Comparison of ENCODE assay signal across 21 cellular contexts in the genomic region with DNA sequence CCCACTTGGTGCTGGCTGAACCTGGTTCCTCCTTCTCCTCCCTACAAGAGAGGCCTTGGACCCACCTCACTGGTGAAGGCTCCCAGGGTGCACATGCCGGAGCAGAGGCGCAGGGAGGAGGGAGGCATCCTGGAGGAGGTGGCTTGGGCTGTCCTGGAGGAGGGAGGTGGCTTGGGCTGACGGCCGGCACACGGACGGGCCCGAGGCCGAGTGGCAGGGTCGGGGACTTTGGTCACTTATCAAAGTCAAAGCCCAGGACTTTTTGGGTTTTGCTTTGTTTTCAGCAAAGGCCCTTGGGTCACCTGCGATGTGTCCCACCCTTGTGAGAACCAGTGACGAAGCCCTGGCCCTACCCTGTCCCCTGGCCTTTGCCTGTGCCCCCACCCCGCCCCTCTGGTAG. TPM values are rescaled to one million over a fixed set of nuclear protein-coding genes. Genes with fewer than 3 reads are reported as not detected.
DNase-seq lines count a peak whose midpoint lies in the region; ATAC-seq, FAIRE-seq and TF ChIP-seq lines count a peak whose summit lies in the region.
"Had no signal": no experiment of that assay in that cellular context is flagged by ENCODE, and none has a peak within 500 bp of the region (broad histone marks: within the 10 kb centered on the region; RNA-seq: fewer than 3 reads in every experiment).

No MANE protein-coding gene starts in this region.

- H2BK12ac ChIP-seq in H1 (ENCODE audit: low read depth, low read length) (no peak overlapping the region; the same call in 1 of the 2 replicates), neuronal stem cell (ENCODE audit: low read length) (no peak overlapping the region)

- no peak for TF ChIP-seq RAD21 in H1 (IDR thresholded peaks at IDR 0.05 in 1 of 2, conservative IDR thresholded peaks at IDR 0.05 in 1 of 2; ENCODE audit: low read depth in 2 of 2, low read length in 2 of 2)

- H3K18ac ChIP-seq in H1 (ENCODE audit: extremely low read depth, low read length) (no peak overlapping the region), neuronal stem cell (ENCODE audit: low read length) (no peak overlapping the region), mesendoderm (ENCODE audit: low read length) (no peak overlapping the region)

- H2BK15ac ChIP-seq in H1 (ENCODE audit: low read length) (0 out of 2 replicates have a peak overlapping the region, but pooled peaks have one; percentile 10), neuronal stem cell (ENCODE audit: low read length) (no peak overlapping the region), mesendoderm (replicated peaks; ENCODE audit: low read depth) (no peak overlapping the region)

- no peaks in the 10 kb centered on the region for H4K20me1 ChIP-seq in H1 (replicated peaks in 1 of 2; ENCODE audit: control insufficient read depth in 1 of 2, insufficient read depth in 2 of 2, low read length in 2 of 2)

- no peaks in the 10 kb centered on the region for H3K4me1 ChIP-seq in right cardiac atrium (ENCODE audit: control insufficient read depth, insufficient read depth, low read length)
- no peaks in the 10 kb centered on the region for H3K4me1 ChIP-seq in heart left ventricle
- peaks cover 3 to 11% (median 8%) of the 10 kb centered on the region in 4 experiments; a peak in 6 of 7 replicates for H3K4me1 ChIP-seq in H1 (replicated peaks in 1 of 4; ENCODE audit: control insufficient read depth in 3 of 4, insufficient read depth in 4 of 4, low read length in 3 of 4)
- H3K4me1 ChIP-seq in neuronal stem cell (ENCODE audit: control insufficient read depth in 2 of 2, insufficient read depth in 1 of 2, low read depth in 1 of 2, low read length in 2 of 2), result peaks cover 4 to 6% of the 10 kb centered on the region in 2 donors
- H3K4me1 ChIP-seq in mesendoderm (ENCODE audit: control insufficient read depth, low read depth, low read length), result no peaks in the 10 kb centered on the region
- H3K4me1 ChIP-seq: BE2C, HAP-1 had no signal

- H3K79me1 ChIP-seq in H1 (ENCODE audit: low read depth, low read length) (no peaks in the 10 kb centered on the region), neuronal stem cell (ENCODE audit: low read depth, low read length) (no peaks in the 10 kb centered on the region), mesendoderm (ENCODE audit: low read length) (no peaks in the 10 kb centered on the region)

- POLR2A ChIA-PET in H1 (lab: Charles Lee; ENCODE audit: partially characterized antibody), result interaction anchor here (5.8 kb wide), 1 partner anchor 10 kb away, joined by 35 read pairs; no protein-coding TSS in a partner anchor

- H3K9ac ChIP-seq in H1 (replicated peaks in 1 of 4; ENCODE audit: extremely low read depth in 1 of 4, low read depth in 3 of 4, low read length in 3 of 4) (no peak overlapping the region), neuronal stem cell (ENCODE audit: low read depth, low read length, poor library complexity) (no peak overlapping the region), mesendoderm (ENCODE audit: low read length) (no peak overlapping the region)

- intact Hi-C loops in right cardiac atrium (cut with DNase I) (no loop called here), heart left ventricle (cut with DNase I) (no loop called here)

- DNase-seq in right cardiac atrium (peak in 2 of 3 donors; percentile 18 to 38), heart left ventricle (no peak), NCI-H69 (lab: John Stamatoyannopoulos, UW) (peak; percentile 48), H1 (ENCODE audit: low read depth in 1 of 2, low spot score in 2 of 2) (no peak), neuronal stem cell (ENCODE audit: low spot score) (no peak), GM19240 (ENCODE audit: insufficient read length, low spot score) (no peak), mesendoderm (no peak), NCI-H1694 (lab: John Stamatoyannopoulos, UW) (no peak)
- DNase-seq: ACHN; BE2C; CD4-positive, CD25-positive, alpha-beta regulatory T cell; CD8-positive, alpha-beta memory T cell; DMS153; DMS79; GDM1; KG1 had no signal

- H2AK5ac ChIP-seq in H1 (ENCODE audit: low read depth, low read length), result no peak overlapping the region
- H2AK5ac ChIP-seq in neuronal stem cell (ENCODE audit: low read depth, low read length), result no peak overlapping the region
- no peak overlapping the region for H2AK5ac ChIP-seq in mesendoderm (ENCODE audit: low read length)

- H4K8ac ChIP-seq in H1 (ENCODE audit: extremely low read depth, insufficient read depth, low read length) (no peak overlapping the region), neuronal stem cell (ENCODE audit: low read depth, low read length) (no peak overlapping the region), mesendoderm (ENCODE audit: low read depth, low read length) (no peak overlapping the region)

- H2AFZ ChIP-seq in H1 (ENCODE audit: low read length) (no peak overlapping the region), neuronal stem cell (ENCODE audit: low read length) (no peak overlapping the region)

- TF ChIP-seq EP300 in H1 (IDR thresholded peaks at IDR 0.05; ENCODE audit: borderline replicate concordance in 1 of 2, low read depth in 2 of 2, low read length in 2 of 2), result no peak

- H3K56ac ChIP-seq in H1 (replicated peaks; ENCODE audit: insufficient read length, low read depth, low read length) (no peak overlapping the region), mesendoderm (ENCODE audit: low read length) (no peak overlapping the region)

- no peak overlapping the region for H2BK120ac ChIP-seq in H1 (replicated peaks; ENCODE audit: low read depth, low read length)
- H2BK120ac ChIP-seq in neuronal stem cell (ENCODE audit: low read depth, low read length), result no peak overlapping the region
- H2BK120ac ChIP-seq in mesendoderm (ENCODE audit: low read depth, low read length), result no peak overlapping the region

- H2BK5ac ChIP-seq in H1 (ENCODE audit: low read depth, low read length) (no peak overlapping the region), neuronal stem cell (ENCODE audit: low read length) (no peak overlapping the region), mesendoderm (ENCODE audit: low read length) (no peak overlapping the region)

- no peak overlapping the region for H3K14ac ChIP-seq in H1 (ENCODE audit: insufficient read length)
- peak overlapping the region; percentile 82 for H3K14ac ChIP-seq in neuronal stem cell (ENCODE audit: low read length)

- H3K23ac ChIP-seq in H1 (ENCODE audit: insufficient read length) (no peak overlapping the region), neuronal stem cell (ENCODE audit: low read depth, low read length, poor library complexity) (peak overlapping the region; percentile 65), mesendoderm (ENCODE audit: low read length) (no peak overlapping the region)

- H3K79me2 ChIP-seq in H1 (ENCODE audit: control insufficient read depth in 1 of 2, insufficient read depth in 2 of 2, low read length in 2 of 2) (no peaks in the 10 kb centered on the region), mesendoderm (ENCODE audit: control insufficient read depth, insufficient read depth, low read length) (no peaks in the 10 kb centered on the region)

- H3K23me2 ChIP-seq in H1 (ENCODE audit: low read depth, low read length), result no peaks in the 10 kb centered on the region

- 31% methylated on average over 12 of the region's 12 CpGs for WGBS in right cardiac atrium
- WGBS in heart left ventricle, 4 donors, result 38 to 74% (median 44%) methylated on average over 3 to 12 of the region's 12 CpGs
- WGBS in H1 (ENCODE audit: extremely low coverage in 1 of 2, insufficient coverage in 1 of 2, insufficient read length in 1 of 2, insufficient replicate concordance in 2 of 2, low coverage in 1 of 2, low lambda C conversion rate in 2 of 2, missing lambda C conversion rate in 1 of 2), 2 experiments, result 44% methylated on average over 10 of the region's 12 CpGs; no CpG with 5 or more reads in 1 of the 2 experiments
- WGBS in neuronal stem cell (ENCODE audit: extremely low coverage in 2 of 2, insufficient read length in 2 of 2, insufficient replicate concordance in 1 of 2), 2 donors, result no CpG with 5 or more reads among the region's 12 CpGs
- no CpG with 5 or more reads among the region's 12 CpGs for WGBS in mesendoderm (ENCODE audit: extremely low coverage, insufficient coverage, low lambda C conversion rate)

- TF ChIP-seq POLR2A in heart left ventricle (IDR thresholded peaks at IDR 0.05) (no peak), H1 (IDR thresholded peaks at IDR 0.05; ENCODE audit: control extremely low read depth in 1 of 2, low read depth in 2 of 2, low read length in 2 of 2) (no peak)

- H3K4ac ChIP-seq in H1 (replicated peaks; ENCODE audit: insufficient read length, low read depth, low read length) (no peak overlapping the region), neuronal stem cell (ENCODE audit: low read length) (no peak overlapping the region), mesendoderm (ENCODE audit: low read depth, low read length) (no peak overlapping the region)

- H4K91ac ChIP-seq in H1 (replicated peaks; ENCODE audit: insufficient read length, low read length) (no peak overlapping the region), neuronal stem cell (ENCODE audit: low read depth, low read length, poor library complexity) (no peak overlapping the region)

- H3K4me3 ChIP-seq in right cardiac atrium (ENCODE audit: low read length), result no peak overlapping the region
- no peak overlapping the region for H3K4me3 ChIP-seq in heart left ventricle
- peak overlapping the region in 1 of 4 experiments; percentile 35; a peak in 2 of 8 replicates for H3K4me3 ChIP-seq in H1 (ENCODE audit: extremely low read depth in 1 of 4, insufficient read depth in 2 of 4, low read depth in 3 of 4, low read length in 4 of 4)
- H3K4me3 ChIP-seq in neuronal stem cell (ENCODE audit: low read length in 2 of 2), result peak overlapping the region in 1 of 2 donors; percentile 2
- H3K4me3 ChIP-seq in mesendoderm (ENCODE audit: low read length), result no peak overlapping the region
- H3K4me3 ChIP-seq: HAP-1 had no signal

- H3K36me3 ChIP-seq in heart left ventricle, result no peaks in the 10 kb centered on the region
- H3K36me3 ChIP-seq in H1 (ENCODE audit: control insufficient read depth in 2 of 4, insufficient read depth in 4 of 4, low read length in 3 of 4), result no peaks in the 10 kb centered on the region
- H3K36me3 ChIP-seq in neuronal stem cell (replicated peaks in 1 of 2; ENCODE audit: control insufficient read depth in 2 of 2, insufficient read depth in 2 of 2, low read length in 2 of 2), result no peaks in the 10 kb centered on the region
- H3K36me3 ChIP-seq in mesendoderm (ENCODE audit: control insufficient read depth, insufficient read depth, low read length), result no peaks in the 10 kb centered on the region
- H3K36me3 ChIP-seq: BE2C, HAP-1 had no signal

- H3K27me3 ChIP-seq in right cardiac atrium (ENCODE audit: control insufficient read depth, insufficient read depth), result no peaks in the 10 kb centered on the region
- peaks cover 0 to 4% (median 0%) of the 10 kb centered on the region in 9 donors for H3K27me3 ChIP-seq in heart left ventricle
- peaks cover 0 to 7% (median 0%) of the 10 kb centered on the region in 4 experiments; a peak in 3 of 7 replicates for H3K27me3 ChIP-seq in H1 (replicated peaks in 1 of 4; ENCODE audit: control insufficient read depth in 3 of 4, extremely low read depth in 1 of 4, insufficient read depth in 3 of 4, low read length in 3 of 4)
- peaks cover 0 to 40% (median 2%) of the 10 kb centered on the region in 3 experiments for H3K27me3 ChIP-seq in neuronal stem cell (ENCODE audit: control insufficient read depth in 3 of 3, insufficient read depth in 3 of 3, low read depth in 1 of 3, low read length in 3 of 3)
- H3K27me3 ChIP-seq in mesendoderm (ENCODE audit: insufficient read depth, low read length, poor library complexity), result no peaks in the 10 kb centered on the region
- H3K27me3 ChIP-seq: BE2C had no signal

- CTCF ChIA-PET in H1 (lab: Charles Lee; ENCODE audit: partially characterized antibody), result interaction anchor here (0.9 to 3.9 kb wide), 2 partner anchors 16 to 48 kb away, joined by 3 to 21 read pairs; no protein-coding TSS in a partner anchor

- H2BK20ac ChIP-seq in H1 (ENCODE audit: low read length), result no peak overlapping the region

- H3K4me2 ChIP-seq in H1 (ENCODE audit: insufficient read depth in 1 of 2, low read depth in 2 of 2, low read length in 2 of 2), result peak overlapping the region; percentile 50 to 62; a peak in 2 of 4 replicates
- H3K4me2 ChIP-seq in neuronal stem cell (ENCODE audit: insufficient read depth, low read length, poor library complexity, severe bottlenecking), result no peak overlapping the region
- H3K4me2 ChIP-seq in mesendoderm (ENCODE audit: low read length), result no peak overlapping the region

- FAIRE-seq in H1 (lab: Jason Lieb, UNC), result no peak
- FAIRE-seq: GM12892, GM18507, HTR-8/SVneo had no signal

- H3K9me3 ChIP-seq in right cardiac atrium (ENCODE audit: control insufficient read depth, low read length) (no peaks in the 10 kb centered on the region), heart left ventricle (no peaks in the 10 kb centered on the region), H1 (ENCODE audit: insufficient read depth in 2 of 2, low read depth in 1 of 2, low read length in 1 of 2) (no peaks in the 10 kb centered on the region), neuronal stem cell (replicated peaks in 1 of 2; ENCODE audit: control insufficient read depth in 2 of 2, insufficient read depth in 1 of 2, low read depth in 1 of 2, low read length in 2 of 2) (no peaks in the 10 kb centered on the region)
- H3K9me3 ChIP-seq: BE2C, HAP-1 had no signal

- ATAC-seq in right cardiac atrium (no peak), heart left ventricle (no peak)

- no peak overlapping the region for H4K5ac ChIP-seq in H1 (ENCODE audit: insufficient read length, low read depth, low read length)
- H4K5ac ChIP-seq in mesendoderm (ENCODE audit: low read length), result no peak overlapping the region

- H3K27ac ChIP-seq in right cardiac atrium (ENCODE audit: low read length), result no peak overlapping the region
- no peak overlapping the region for H3K27ac ChIP-seq in heart left ventricle
- H3K27ac ChIP-seq in H1 (ENCODE audit: low read depth, low read length), result no peak overlapping the region
- no peak overlapping the region for H3K27ac ChIP-seq in neuronal stem cell (replicated peaks; ENCODE audit: low read length)
- H3K27ac ChIP-seq in mesendoderm (ENCODE audit: low read depth, low read length), result no peak overlapping the region

- TF ChIP-seq CTCF in heart left ventricle (IDR thresholded peaks at IDR 0.05) (no peak), H1 (IDR thresholded peaks at IDR 0.05; ENCODE audit: control extremely low read depth in 1 of 3, insufficient read depth in 1 of 3, low read depth in 1 of 3, low read length in 3 of 3) (no peak)

RNA-seq across cellular contexts. Expression of a gene that starts 28.5 kb away (rescaled TPM):
- total RNA-seq in right cardiac atrium (10 to 100 TPM in 2 of 4 donors, 1 to 10 TPM in 2; 8.7 to 12.1 (median 10.7) TPM), heart left ventricle (10 to 100 TPM in 5 of 9 donors, 1 to 10 TPM in 4; 4.2 to 16.2 (median 11.2) TPM)
- polyA plus RNA-seq in right cardiac atrium (7.8 TPM), heart left ventricle (1 to 10 TPM; 8.5 TPM), H1 (2011; rRNA removed) (13.3 and 19.4 TPM in 2 replicates)
- 10.5 and 10.6 TPM in 2 replicates for total RNA-seq in H1 (2021; fragmentation: NEBNext Ultra II Directional; extraction: Animal tissue kit (Norgen Biotek cat#: 25700))
- polyA plus RNA-seq in H1 (2011; cell fraction: cytosol; rRNA removed), result 17.2 TPM
- 39.0 TPM for polyA plus RNA-seq in H1 (2011; cell fraction: nucleus; rRNA removed)
- polyA plus RNA-seq in H1 (2012, experiment 1 of 2), result 12.9 to 17.5 TPM (median 15.4 TPM) in 4 replicates
- polyA plus RNA-seq in H1 (2012, experiment 2 of 2), result 12.5 TPM
- polyA plus RNA-seq in H1 (2013, experiment 1 of 2), result 10.3 TPM
- polyA plus RNA-seq in H1 (2013, experiment 2 of 2), result 8.8 TPM
- 9.3 and 10.1 TPM in 2 replicates for polyA minus RNA-seq in H1 (2011; rRNA and poly(A)+ RNA removed)
- 9.8 TPM for polyA minus RNA-seq in H1 (2011; cell fraction: cytosol; rRNA and poly(A)+ RNA removed)
- 13.9 TPM for polyA minus RNA-seq in H1 (2011; cell fraction: nucleus; rRNA and poly(A)+ RNA removed)
- 24.9 TPM for polyA plus RNA-seq in neuronal stem cell (2013, experiment 1 of 2)
- 22.9 TPM for polyA plus RNA-seq in neuronal stem cell (2013, experiment 2 of 2)
- polyA plus RNA-seq in mesendoderm (2013, experiment 1 of 2), result 4.7 TPM
- polyA plus RNA-seq in mesendoderm (2013, experiment 2 of 2), result 5.3 TPM

RNA-seq across cellular contexts. Expression of a gene that starts 32.9 kb away (rescaled TPM):
- not detected for total RNA-seq in right cardiac atrium
- 0.02 TPM for polyA plus RNA-seq in right cardiac atrium
- under 1 TPM in 3 of 9 donors, not detected in 6; 0.07 to 0.58 (median 0.12) TPM for total RNA-seq in heart left ventricle
- under 1 TPM in 1 of 2 donors, not detected in 1; 0.01 TPM for polyA plus RNA-seq in heart left ventricle
- total RNA-seq in H1 (2021; fragmentation: NEBNext Ultra II Directional; extraction: Animal tissue kit (Norgen Biotek cat#: 25700)), result 12.0 and 14.8 TPM in 2 replicates
- polyA plus RNA-seq in H1 (2011; rRNA removed), result 17.9 and 35.0 TPM in 2 replicates
- polyA plus RNA-seq in H1 (2011; cell fraction: cytosol; rRNA removed), result 23.1 TPM
- polyA plus RNA-seq in H1 (2011; cell fraction: nucleus; rRNA removed), result 54.8 TPM
- 10.6 to 21.0 TPM (median 15.1 TPM) in 4 replicates for polyA plus RNA-seq in H1 (2012, experiment 1 of 2)
- 7.3 TPM for polyA plus RNA-seq in H1 (2012, experiment 2 of 2)
- polyA plus RNA-seq in H1 (2013, experiment 1 of 2), result 3.9 TPM
- 3.1 TPM for polyA plus RNA-seq in H1 (2013, experiment 2 of 2)
- polyA minus RNA-seq in H1 (2011; rRNA and poly(A)+ RNA removed), result 12.1 and 20.6 TPM in 2 replicates
- 21.1 TPM for polyA minus RNA-seq in H1 (2011; cell fraction: cytosol; rRNA and poly(A)+ RNA removed)
- polyA minus RNA-seq in H1 (2011; cell fraction: nucleus; rRNA and poly(A)+ RNA removed), result 22.5 TPM
- 0.43 TPM for polyA plus RNA-seq in neuronal stem cell (2013, experiment 1 of 2)
- polyA plus RNA-seq in neuronal stem cell (2013, experiment 2 of 2), result 0.35 TPM
- 0.13 TPM for polyA plus RNA-seq in mesendoderm (2013, experiment 1 of 2)
- polyA plus RNA-seq in mesendoderm (2013, experiment 2 of 2), result 0.17 TPM
- polyA plus RNA-seq: CD8-positive, alpha-beta memory T cell; IgD-negative memory B cell had no signal

Comparison
In these comparisons a context has a peak if more than half of its experiments do, and no peak if none do; other contexts are left out.
1. DNase-seq: peak in right cardiac atrium (2 of 3) and NCI-H69 (single experiment); none in heart left ventricle (0 of 5), H1 (0 of 2), neuronal stem cell (single experiment), GM19240 (single experiment), mesendoderm (single experiment) and NCI-H1694 (single experiment).
2. H3K4me2 ChIP-seq: peak in H1 (2 of 2); none in neuronal stem cell (single experiment) and mesendoderm (single experiment).